In the genomic region with DNA sequence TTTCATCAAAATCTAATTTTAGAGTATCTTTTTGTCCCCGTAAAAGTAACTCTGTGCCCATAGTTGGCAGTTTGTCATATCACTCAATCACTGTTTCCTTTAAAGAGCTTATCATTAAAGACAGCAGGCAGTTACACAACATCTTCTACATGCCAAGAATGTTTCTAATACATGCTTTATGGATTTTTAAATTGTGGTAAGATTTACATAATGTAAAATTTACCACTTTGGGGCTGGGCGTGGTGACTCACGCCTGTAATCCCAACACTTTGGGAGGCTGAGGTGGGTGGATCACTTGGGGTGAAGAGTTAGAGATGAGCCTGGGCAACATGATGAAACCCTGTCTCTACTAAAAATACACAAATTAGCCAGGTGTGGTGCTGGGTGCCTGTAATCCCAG, we compare ENCODE assay signal across 30 cellular contexts.
"Had no signal": no experiment of that assay in that cellular context is flagged by ENCODE, and none has a peak within 500 bp of the region (broad histone marks: within the 10 kb centered on the region; RNA-seq: fewer than 3 reads in every experiment).

No MANE protein-coding gene starts in this region.

- H3K27me3 Mint-ChIP-seq: activated B cell treated with CpG ODN at 0.5 μM for 24 hours had no signal

- H3K9me3 Mint-ChIP-seq: activated B cell treated with CpG ODN at 0.5 μM for 24 hours; activated naive CD4-positive, alpha-beta T cell treated with anti-CD3 and anti-CD28 coated beads for 36 hours; activated T-cell treated with anti-CD3 and anti-CD28 coated beads, Interleukin-2, amount 50 U/mL, for 24 hours had no signal

- H3K27ac ChIP-seq: adrenal gland, body of pancreas, breast epithelium, Peyer's patch, VCaP had no signal

- H3K36me3 ChIP-seq: adrenal gland, breast epithelium, Peyer's patch had no signal

- H3K27me3 ChIP-seq: adrenal gland, body of pancreas, breast epithelium, Peyer's patch had no signal

- H3K4me1 ChIP-seq: adrenal gland, breast epithelium, Peyer's patch had no signal

- H3K27ac Mint-ChIP-seq: activated B cell treated with CpG ODN at 0.5 μM for 24 hours; activated CD8-positive, alpha-beta T cell treated with anti-CD3 and anti-CD28 coated beads, Interleukin-2, amount 10 ng/mL, durations not matched to agents 7 days and 5 days; activated naive CD4-positive, alpha-beta T cell treated with anti-CD3 and anti-CD28 coated beads for 36 hours; activated naive CD4-positive, alpha-beta T cell treated with anti-CD3 and anti-CD28 coated beads, Interleukin-2, amount 50 U/mL, for 72 hours; activated T-cell treated with anti-CD3 and anti-CD28 coated beads, Interleukin-2, amount 50 U/mL, for 24 hours had no signal

- ATAC-seq: activated CD8-positive, alpha-beta T cell treated with anti-CD3 and anti-CD28 coated beads, Interleukin-2, amount 10 ng/mL, durations not matched to agents 7 days and 5 days; activated naive CD4-positive, alpha-beta T cell treated with anti-CD3 and anti-CD28 coated beads, Interleukin-2, amount 50 U/mL, for 72 hours; body of pancreas; K562; PC-3; Right ventricle myocardium inferior had no signal

- H3K4me3 ChIP-seq: adrenal gland, body of pancreas, breast epithelium, K562, Peyer's patch had no signal

- DNase-seq: activated B cell treated with CpG ODN at 0.5 μM for 24 hours; activated CD4-positive, alpha-beta T cell treated with anti-CD3 and anti-CD28 coated beads for 48 hours; activated CD4-positive, CD25-positive, alpha-beta regulatory T cell treated with anti-CD3 and anti-CD28 coated beads, Interleukin-2, amount 50 U/mL, for 72 hours; activated CD8-positive, alpha-beta T cell treated with anti-CD3 and anti-CD28 coated beads, Interleukin-2, amount 10 ng/mL, durations not matched to agents 7 days and 5 days; activated gamma-delta T cell treated with Interleukin-2 at 50 U/mL for 16 hours; activated naive CD4-positive, alpha-beta T cell treated with anti-CD3 and anti-CD28 coated beads for 36 hours; activated T-cell treated with anti-CD3 and anti-CD28 coated beads, Interleukin-2, amount 50 U/mL, for 24 hours; adrenal gland; body of pancreas; NCI-H1105; NCI-H1417 treated with DMSO at 0.1 percent for 48 hours; NCI-H1694; NCI-H1930; NCI-H2081 treated with DMSO at 0.1 percent for 48 hours; NCI-H345; NCI-H524 treated with DMSO at 0.1 percent for 48 hours; NCI-H748 treated with DMSO at 0.1 percent for 48 hours; NK-92 treated with Interleukin-12 subunit alpha and Interleukin-12 subunit beta, amount 100 ng/mL, for 24 hours; PC-3; Peyer's patch; RPMI8226; SW 1271; T-helper 1 cell; T-helper 2 cell; T-helper 9 cell had no signal

- H3K9me3 ChIP-seq: adrenal gland, body of pancreas, breast epithelium, Peyer's patch had no signal

- H3K4me3 Mint-ChIP-seq: activated B cell treated with CpG ODN at 0.5 μM for 24 hours; activated CD8-positive, alpha-beta T cell treated with anti-CD3 and anti-CD28 coated beads, Interleukin-2, amount 10 ng/mL, durations not matched to agents 7 days and 5 days; activated naive CD4-positive, alpha-beta T cell treated with anti-CD3 and anti-CD28 coated beads for 36 hours; activated T-cell treated with anti-CD3 and anti-CD28 coated beads, Interleukin-2, amount 50 U/mL, for 24 hours had no signal
